ENCODE assay signal across 32 cellular contexts in the genomic region with DNA sequence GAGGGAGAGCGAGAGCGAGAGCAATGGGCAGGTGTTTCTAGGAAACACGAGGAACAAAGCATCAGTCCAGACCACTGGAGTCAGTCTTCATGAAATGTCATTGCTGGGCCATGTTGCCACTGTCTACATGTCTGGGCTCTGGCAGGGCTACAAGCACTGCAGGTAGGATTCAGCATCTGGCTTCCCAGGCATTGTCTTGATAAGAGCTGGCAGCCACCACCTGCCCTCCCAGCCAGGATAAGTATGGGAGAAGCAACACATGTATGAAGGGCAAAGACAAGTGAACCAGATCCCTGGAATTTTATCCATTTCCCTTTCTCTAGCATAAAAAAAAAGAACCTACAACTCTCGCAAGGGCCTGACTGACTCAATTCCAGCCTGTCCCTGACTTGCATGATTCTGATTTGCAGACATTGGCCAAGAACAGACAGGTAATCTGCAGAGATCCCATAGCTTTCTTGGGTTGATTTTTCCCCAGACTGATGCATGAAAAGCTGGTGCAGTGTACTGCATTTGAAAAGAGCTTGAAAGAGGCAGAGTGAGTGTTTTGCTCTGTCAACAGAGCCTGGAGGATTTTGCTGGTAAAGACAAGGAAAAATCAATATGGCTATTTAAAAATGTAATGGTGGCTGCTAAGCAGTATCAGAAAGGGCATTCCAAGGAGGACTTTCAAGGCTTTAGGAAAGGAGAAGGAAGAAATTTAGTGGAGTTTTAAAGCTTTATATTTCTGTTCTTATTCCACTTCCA.
"Had no signal": no experiment of that assay in that cellular context is flagged by ENCODE, and none has a peak within 500 bp of the region (broad histone marks: within the 10 kb centered on the region; RNA-seq: fewer than 3 reads in every experiment).

No MANE protein-coding gene starts in this region.

- H3K27me3 ChIP-seq: adrenal gland, breast epithelium, colonic mucosa, esophagus muscularis mucosa, hepatocyte, testis, uterus had no signal

- H3K27ac Mint-ChIP-seq: activated naive CD8-positive, alpha-beta T cell; activated T-cell treated with anti-CD3 and anti-CD28 coated beads, Interleukin-2, amount 50 U/mL, for 24 hours; activated T-helper 17 cell treated with anti-CD3 and anti-CD28 coated beads, Interleukin-2, amount 50 U/mL, for 72 hours; immature natural killer cell; naive B cell had no signal

- H3K4me3 Mint-ChIP-seq: activated naive CD8-positive, alpha-beta T cell; activated T-cell treated with anti-CD3 and anti-CD28 coated beads, Interleukin-2, amount 50 U/mL, for 24 hours; activated T-helper 17 cell treated with anti-CD3 and anti-CD28 coated beads, Interleukin-2, amount 50 U/mL, for 72 hours; central memory CD8-positive, alpha-beta T cell; immature natural killer cell; naive B cell had no signal

- H3K79me2 ChIP-seq: hepatocyte had no signal

- DNase-seq: activated CD4-positive, alpha-beta T cell treated with anti-CD3 and anti-CD28 coated beads, Interleukin-2, amount 50 U/mL, for 1 hour; activated CD4-positive, CD25-positive, alpha-beta regulatory T cell treated with anti-CD3 and anti-CD28 coated beads, Interleukin-2, amount 50 U/mL, for 72 hours; activated CD8-positive, alpha-beta memory T cell treated with anti-CD3 and anti-CD28 coated beads for 24 hours; activated CD8-positive, alpha-beta memory T cell treated with anti-CD3 and anti-CD28 coated beads, Interleukin-2, amount 50 U/mL, for 4 hours; activated naive CD4-positive, alpha-beta T cell; activated T-cell treated with anti-CD3 and anti-CD28 coated beads, Interleukin-2, amount 50 U/mL, for 24 hours; adrenal gland; colonic mucosa; glutamatergic neuron; immature natural killer cell; naive B cell; nucleus accumbens; stimulated activated CD4-positive, alpha-beta T cell treated with anti-CD3 and anti-CD28 coated beads, Interleukin-15, amount 100 ng/mL, for 24 hours; stimulated activated CD8-positive, alpha-beta memory T cell treated with anti-CD3 and anti-CD28 coated beads, Interleukin-4, amount 100 ng/mL, for 48 hours; stimulated activated naive CD4-positive, alpha-beta T cell; testis; trophoblast cell; uterus; WERI-Rb-1 had no signal

- H3K36me3 Mint-ChIP-seq: activated naive CD8-positive, alpha-beta T cell; immature natural killer cell; naive B cell had no signal

- H3K27me3 Mint-ChIP-seq: activated T-cell treated with anti-CD3 and anti-CD28 coated beads, Interleukin-2, amount 50 U/mL, for 24 hours; activated T-helper 17 cell treated with anti-CD3 and anti-CD28 coated beads, Interleukin-2, amount 50 U/mL, for 72 hours had no signal

- H3K36me3 ChIP-seq: adrenal gland, breast epithelium, colonic mucosa, esophagus muscularis mucosa, uterus, WERI-Rb-1 had no signal

- H3K4me1 ChIP-seq: adrenal gland, breast epithelium, colonic mucosa, esophagus muscularis mucosa, testis, uterus had no signal

- H3K4me2 ChIP-seq: hepatocyte, smooth muscle cell had no signal

- H2AFZ ChIP-seq: hepatocyte had no signal

- H3K4me1 Mint-ChIP-seq: activated T-helper 17 cell treated with anti-CD3 and anti-CD28 coated beads, Interleukin-2, amount 50 U/mL, for 72 hours; central memory CD8-positive, alpha-beta T cell; immature natural killer cell; naive B cell had no signal

- FAIRE-seq: astrocyte, frontal cortex, TTC549 had no signal

- H3K4me3 ChIP-seq: adrenal gland, breast epithelium, colonic mucosa, esophagus muscularis mucosa, hepatocyte, lung, smooth muscle cell, testis, uterus had no signal

- H3K9me3 Mint-ChIP-seq: activated T-helper 17 cell treated with anti-CD3 and anti-CD28 coated beads, Interleukin-2, amount 50 U/mL, for 72 hours; central memory CD8-positive, alpha-beta T cell had no signal

- ATAC-seq: activated T-helper 17 cell treated with anti-CD3 and anti-CD28 coated beads, Interleukin-2, amount 50 U/mL, for 72 hours; left lobe of liver; sciatic nerve had no signal

- H3K27ac ChIP-seq: adrenal gland, breast epithelium, colonic mucosa, esophagus muscularis mucosa, hepatocyte, testis, uterus, WERI-Rb-1 had no signal

- H3K9me3 ChIP-seq: adrenal gland, breast epithelium, colonic mucosa, testis, uterus had no signal
